ENCODE assay signal across 18 cellular contexts in genomic region chr7:37405603-37406122, GRCh38. TPM values are rescaled to one million over a fixed set of nuclear protein-coding genes. Genes with fewer than 3 reads are reported as not detected.
DNase-seq lines count a peak whose midpoint lies in the region; ATAC-seq and TF ChIP-seq lines count a peak whose summit lies in the region.
"Had no signal": no experiment of that assay in that cellular context is flagged by ENCODE, and none has a peak within 500 bp of the region (broad histone marks: within the 10 kb centered on the region; RNA-seq: fewer than 3 reads in every experiment).

No MANE protein-coding gene starts in this region.

- H3K36me3 ChIP-seq in cardiac muscle cell (no peaks in the 10 kb centered on the region), uterus (no peaks in the 10 kb centered on the region), osteoblast (ENCODE audit: insufficient read depth, low read length) (no peaks in the 10 kb centered on the region), ascending aorta (no peaks in the 10 kb centered on the region)

- intact Hi-C loops in natural killer cell (cut with micrococcal nuclease), result loop anchor here (5.0 kb wide), 1 partner anchor 42 kb away; the partner anchor contains the start of gene ELMO1
- intact Hi-C loops in uterus (cut with DNase I; ENCODE audit: low total_unique reads), result no loop called here
- intact Hi-C loops in ascending aorta (cut with DNase I), result no loop called here

- no peak overlapping the region for H2AFZ ChIP-seq in osteoblast (ENCODE audit: low read length)
- H2AFZ ChIP-seq: GM23248 had no signal

- peaks cover 79 to 80% of the 10 kb centered on the region in 2 donors for H3K4me1 Mint-ChIP-seq in natural killer cell
- peaks cover 35 to 38% of the 10 kb centered on the region in 2 donors for H3K4me1 Mint-ChIP-seq in natural killer cell treated with Interleukin-12 subunit alpha and Interleukin-12 subunit beta and Interleukin-15 and Interleukin-18, amount 100 ng/mL, for 72 hours (ENCODE audit: low read depth in 2 of 2)

- H4K20me1 ChIP-seq in osteoblast (ENCODE audit: insufficient read depth, low read length), result no peaks in the 10 kb centered on the region

- H3K4me1 ChIP-seq in cardiac muscle cell (ENCODE audit: low read depth) (peaks cover 23% of the 10 kb centered on the region), uterus (no peaks in the 10 kb centered on the region), osteoblast (ENCODE audit: insufficient read depth, low read length) (no peaks in the 10 kb centered on the region), ascending aorta (no peaks in the 10 kb centered on the region)

- TF ChIP-seq POLR2A in uterus (IDR thresholded peaks at IDR 0.05), result no peak

- H3K9me3 Mint-ChIP-seq in natural killer cell, result no peaks in the 10 kb centered on the region
- no peaks in the 10 kb centered on the region for H3K9me3 Mint-ChIP-seq in natural killer cell treated with Interleukin-12 subunit alpha and Interleukin-12 subunit beta and Interleukin-15 and Interleukin-18, amount 100 ng/mL, for 72 hours
- H3K9me3 Mint-ChIP-seq: CD8-positive, alpha-beta T cell had no signal

- peak overlapping the region; percentile 7 for H3K4me3 Mint-ChIP-seq in natural killer cell
- H3K4me3 Mint-ChIP-seq in natural killer cell treated with Interleukin-12 subunit alpha and Interleukin-12 subunit beta and Interleukin-15 and Interleukin-18, amount 100 ng/mL, for 72 hours, result no peak overlapping the region
- H3K4me3 Mint-ChIP-seq: CD8-positive, alpha-beta T cell had no signal

- H3K27ac ChIP-seq in cardiac muscle cell, result peak overlapping the region; percentile 94
- H3K27ac ChIP-seq in uterus, result no peak overlapping the region
- no peak overlapping the region for H3K27ac ChIP-seq in osteoblast (ENCODE audit: low read depth, low read length)
- no peak overlapping the region for H3K27ac ChIP-seq in ascending aorta
- H3K27ac ChIP-seq: GM23248, HL-60, RWPE1 had no signal

- H3K79me2 ChIP-seq in osteoblast (ENCODE audit: insufficient read depth, low read length), result no peaks in the 10 kb centered on the region

- H3K27me3 ChIP-seq in cardiac muscle cell (no peaks in the 10 kb centered on the region), uterus (no peaks in the 10 kb centered on the region), osteoblast (ENCODE audit: insufficient read depth, low read length) (no peaks in the 10 kb centered on the region), ascending aorta (no peaks in the 10 kb centered on the region)

- H3K4me3 ChIP-seq in cardiac muscle cell (no peak overlapping the region), uterus (no peak overlapping the region), osteoblast (ENCODE audit: insufficient read depth, low read length) (no peak overlapping the region), ascending aorta (no peak overlapping the region)
- H3K4me3 ChIP-seq: GM23248 had no signal

- ATAC-seq in natural killer cell (no peak), GM18502 (IDR thresholded peaks at IDR 0.05; ENCODE audit: poor library complexity, unreplicated experiment) (no peak)
- ATAC-seq in natural killer cell treated with Interleukin-12 subunit alpha and Interleukin-12 subunit beta and Interleukin-15 and Interleukin-18, amount 100 ng/mL, for 72 hours, result no peak
- ATAC-seq: CD8-positive, alpha-beta T cell had no signal

- no peaks in the 10 kb centered on the region for H3K27me3 Mint-ChIP-seq in natural killer cell (ENCODE audit: low read depth in 2 of 2)
- H3K27me3 Mint-ChIP-seq in natural killer cell treated with Interleukin-12 subunit alpha and Interleukin-12 subunit beta and Interleukin-15 and Interleukin-18, amount 100 ng/mL, for 72 hours, result no peaks in the 10 kb centered on the region

- no peak overlapping the region for H3K4me2 ChIP-seq in osteoblast (ENCODE audit: insufficient read depth, low read length)

- no peak for TF ChIP-seq CTCF in natural killer cell (IDR thresholded peaks at IDR 0.05)
- TF ChIP-seq CTCF in cardiac muscle cell (IDR thresholded peaks at IDR 0.05; ENCODE audit: low read depth, low read length), result no peak
- TF ChIP-seq CTCF in uterus (IDR thresholded peaks at IDR 0.05), result no peak
- TF ChIP-seq CTCF in osteoblast (IDR thresholded peaks at IDR 0.05; ENCODE audit: extremely low read depth, low read depth, low read length), result no peak
- no peak for TF ChIP-seq CTCF in ascending aorta (IDR thresholded peaks at IDR 0.05)

- H3K9me3 ChIP-seq in cardiac muscle cell (ENCODE audit: low read depth), result no peaks in the 10 kb centered on the region
- no peaks in the 10 kb centered on the region for H3K9me3 ChIP-seq in uterus
- peaks cover 5% of the 10 kb centered on the region for H3K9me3 ChIP-seq in osteoblast (ENCODE audit: low read depth, low read length)
- H3K9me3 ChIP-seq in ascending aorta, result no peaks in the 10 kb centered on the region

- no peak for DNase-seq in natural killer cell
- DNase-seq in natural killer cell treated with Interleukin-12 subunit alpha and Interleukin-12 subunit beta and Interleukin-15 and Interleukin-18, amount 100 ng/mL, for 72 hours (ENCODE audit: low spot score), result no peak
- peak; percentile 34 to 78 for DNase-seq in cardiac muscle cell (ENCODE audit: low read depth in 1 of 2, low spot score in 1 of 2)
- peak; percentile 26 for DNase-seq in mucosa of gallbladder (ENCODE audit: low spot score)
- DNase-seq in uterus, result peak; percentile 24 to 30
- DNase-seq in osteoblast (ENCODE audit: insufficient read length, low spot score, missing footprints), result no peak
- no peak for DNase-seq in ascending aorta (ENCODE audit: low spot score in 2 of 2)
- DNase-seq: CD8-positive, alpha-beta T cell; GM23248; hypothalamus; KG1; kidney glomerular epithelial cell; NCI-H1092 treated with DMSO at 0.1 percent for 48 hours; NCI-H2171 treated with DMSO at 0.1 percent for 48 hours; stimulated activated CD4-positive, alpha-beta T cell treated with anti-CD3 and anti-CD28 coated beads, Interleukin-15, amount 100 ng/mL, for 24 hours had no signal

- H3K36me3 Mint-ChIP-seq in natural killer cell, result peaks cover 7% of the 10 kb centered on the region
- H3K36me3 Mint-ChIP-seq in natural killer cell treated with Interleukin-12 subunit alpha and Interleukin-12 subunit beta and Interleukin-15 and Interleukin-18, amount 100 ng/mL, for 72 hours, result peaks cover 9% of the 10 kb centered on the region

- no peak overlapping the region for H3K27ac Mint-ChIP-seq in natural killer cell
- H3K27ac Mint-ChIP-seq in natural killer cell treated with Interleukin-12 subunit alpha and Interleukin-12 subunit beta and Interleukin-15 and Interleukin-18, amount 100 ng/mL, for 72 hours, result no peak overlapping the region
- H3K27ac Mint-ChIP-seq: CD8-positive, alpha-beta T cell had no signal

RNA-seq across cellular contexts. Expression of gene ELMO1, which starts 43.0 kb away (rescaled TPM):
- total RNA-seq in natural killer cell (100 to 1,000 TPM; 127 to 147 (median 130) TPM), cardiac muscle cell (5.1 and 9.6 TPM in 2 replicates), mucosa of gallbladder (43.4 TPM), uterus (10 to 100 TPM; 37.9 to 64.7 (median 55.5) TPM), osteoblast (0.29 and 2.2 TPM in 2 replicates), ascending aorta (40.8 TPM)
- 100 to 1,000 TPM in 1 of 2 donors, 10 to 100 TPM in 1; 36.8 to 103 TPM for total RNA-seq in natural killer cell treated with Interleukin-12 subunit alpha and Interleukin-12 subunit beta and Interleukin-15 and Interleukin-18, amount 100 ng/mL, for 72 hours
- polyA plus RNA-seq in cardiac muscle cell, result 10.8 and 16.3 TPM in 2 replicates
- total RNA-seq: GM23248 had no signal
- polyA plus RNA-seq: GM23248 had no signal

Comparison
In these comparisons a context has a peak if more than half of its experiments do, and no peak if none do; other contexts are left out.
1. DNase-seq: peak in cardiac muscle cell (2 of 2), mucosa of gallbladder (single experiment) and uterus (2 of 2); none in natural killer cell (single experiment), natural killer cell treated with Interleukin-12 subunit alpha and Interleukin-12 subunit beta and Interleukin-15 and Interleukin-18, amount 100 ng/mL, for 72 hours (single experiment), osteoblast (single experiment) and ascending aorta (0 of 2).